8 cellular contexts compared by ENCODE assay signal in genomic region chr9:126915281-126915816, GRCh38. TPM values are rescaled to one million over a fixed set of nuclear protein-coding genes. Genes with fewer than 3 reads are reported as not detected.
A peak's percentile ranks its signal among the peaks of the same experiment; 100 is the strongest.
DNase-seq lines count a peak whose midpoint lies in the region; ATAC-seq, FAIRE-seq and TF ChIP-seq lines count a peak whose summit lies in the region.

No MANE protein-coding gene starts in this region.

- H3K4me1 ChIP-seq in gastroesophageal sphincter, result peaks cover 0 to 16% (median 5%) of the 10 kb centered on the region in 3 donors
- peaks cover 0 to 5% (median 4%) of the 10 kb centered on the region in 3 donors for H3K4me1 ChIP-seq in pancreas

- H3K27me3 Mint-ChIP-seq in activated T-cell treated with anti-CD3 and anti-CD28 coated beads, Interleukin-2, amount 50 U/mL, for 24 hours, result peaks cover 14% of the 10 kb centered on the region

- ATAC-seq in GM19025 (IDR thresholded peaks at IDR 0.05; ENCODE audit: low read depth, unreplicated experiment), result peak; percentile 1
- no peak for ATAC-seq in gastroesophageal sphincter
- peak; percentile 83 to 91 (median 88) for ATAC-seq in pancreas

- WGBS in gastroesophageal sphincter (ENCODE audit: low coverage in 1 of 2), 2 donors, result no CpG with 5 or more reads among the region's 43 CpGs
- WGBS in pancreas, 2 donors, result 3 to 4% methylated on average over 28 to 43 of the region's 43 CpGs

- no peaks in the 10 kb centered on the region for H3K9me3 Mint-ChIP-seq in activated T-cell treated with anti-CD3 and anti-CD28 coated beads, Interleukin-2, amount 50 U/mL, for 24 hours

- no peak overlapping the region for H3K4me3 ChIP-seq in NB4 (ENCODE audit: low read depth, low read length)
- H3K4me3 ChIP-seq in gastroesophageal sphincter, result peak overlapping the region; percentile 36 to 80
- peak overlapping the region; percentile 33 to 64 (median 55) for H3K4me3 ChIP-seq in pancreas

- DNase-seq in NB4 (ENCODE audit: low read depth) (peak; percentile 6), pancreas (peak; percentile 86 to 96 (median 90)), amniotic stem cell (lab: John Stamatoyannopoulos, UW) (no peak), CD1c-positive myeloid dendritic cell (ENCODE audit: extremely low spot score) (no peak), KG1 (lab: John Stamatoyannopoulos, UW) (no peak)
- DNase-seq in activated T-cell treated with anti-CD3 and anti-CD28 coated beads, Interleukin-2, amount 50 U/mL, for 24 hours, result no peak

- H3K4me3 Mint-ChIP-seq in activated T-cell treated with anti-CD3 and anti-CD28 coated beads, Interleukin-2, amount 50 U/mL, for 24 hours, result peak overlapping the region; percentile 59

- peaks cover 8% of the 10 kb centered on the region for H3K4me1 Mint-ChIP-seq in activated T-cell treated with anti-CD3 and anti-CD28 coated beads, Interleukin-2, amount 50 U/mL, for 24 hours (ENCODE audit: low read depth)

- FAIRE-seq in pancreas (lab: Jason Lieb, UNC), result no peak

- H3K36me3 ChIP-seq in gastroesophageal sphincter (no peaks in the 10 kb centered on the region), pancreas (no peaks in the 10 kb centered on the region)

- peak overlapping the region in 3 of 4 donors; percentile 86 to 88 (median 87) for H3K27ac ChIP-seq in gastroesophageal sphincter
- peak overlapping the region; percentile 50 to 77 (median 66) for H3K27ac ChIP-seq in pancreas

- H3K9me3 ChIP-seq in gastroesophageal sphincter, result no peaks in the 10 kb centered on the region
- no peaks in the 10 kb centered on the region for H3K9me3 ChIP-seq in pancreas

- H3K27me3 ChIP-seq in gastroesophageal sphincter (no peaks in the 10 kb centered on the region), pancreas (no peaks in the 10 kb centered on the region)

- intact Hi-C loops in pancreas (cut with DNase I), result no loop called here

- TF ChIP-seq EP300 in gastroesophageal sphincter (IDR thresholded peaks at IDR 0.05), result no peak

- TF ChIP-seq POLR2A in NB4 (IDR thresholded peaks at IDR 0.05; ENCODE audit: extremely low read depth, insufficient read length), result no peak
- no peak for TF ChIP-seq POLR2A in gastroesophageal sphincter (IDR thresholded peaks at IDR 0.05)

- no peaks in the 10 kb centered on the region for H3K36me3 Mint-ChIP-seq in activated T-cell treated with anti-CD3 and anti-CD28 coated beads, Interleukin-2, amount 50 U/mL, for 24 hours (ENCODE audit: low read depth)

- TF ChIP-seq CTCF in NB4 (IDR thresholded peaks at IDR 0.05; ENCODE audit: low read depth, low read length) (no peak), gastroesophageal sphincter (IDR thresholded peaks at IDR 0.05) (no peak), pancreas (IDR thresholded peaks at IDR 0.05) (no peak)

- no peak overlapping the region for H3K27ac Mint-ChIP-seq in activated T-cell treated with anti-CD3 and anti-CD28 coated beads, Interleukin-2, amount 50 U/mL, for 24 hours

RNA-seq across cellular contexts. Expression of gene RALGPS1, which starts 0.8 kb away (rescaled TPM):
- total RNA-seq in gastroesophageal sphincter, result 10 to 100 TPM in 2 of 4 donors, 1 to 10 TPM in 2; 5.9 to 17.4 (median 11.3) TPM
- total RNA-seq in pancreas, result 10 to 100 TPM in 1 of 6 donors, 1 to 10 TPM in 5; 5.8 to 12.7 (median 9.3) TPM
- polyA plus RNA-seq in pancreas, result 10 to 100 TPM in 1 of 2 donors, 1 to 10 TPM in 1; 7.0 to 12.1 TPM

RNA-seq across cellular contexts. Expression of gene ZBTB34, which starts 54.9 kb away (rescaled TPM):
- total RNA-seq in gastroesophageal sphincter (10 to 100 TPM; 11.0 to 14.2 (median 13.5) TPM), pancreas (1 to 10 TPM; 2.4 to 6.3 (median 2.7) TPM)
- 1 to 10 TPM; 1.3 to 1.8 TPM for polyA plus RNA-seq in pancreas

Comparison
In these comparisons a context has a peak if more than half of its experiments do, and no peak if none do; other contexts are left out.
1. DNase-seq: peak in NB4 (single experiment) and pancreas (6 of 6); none in activated T-cell treated with anti-CD3 and anti-CD28 coated beads, Interleukin-2, amount 50 U/mL, for 24 hours (single experiment), amniotic stem cell (single experiment), CD1c-positive myeloid dendritic cell (single experiment) and KG1 (single experiment).